13 cellular contexts compared by ENCODE assay signal in the genomic region with DNA sequence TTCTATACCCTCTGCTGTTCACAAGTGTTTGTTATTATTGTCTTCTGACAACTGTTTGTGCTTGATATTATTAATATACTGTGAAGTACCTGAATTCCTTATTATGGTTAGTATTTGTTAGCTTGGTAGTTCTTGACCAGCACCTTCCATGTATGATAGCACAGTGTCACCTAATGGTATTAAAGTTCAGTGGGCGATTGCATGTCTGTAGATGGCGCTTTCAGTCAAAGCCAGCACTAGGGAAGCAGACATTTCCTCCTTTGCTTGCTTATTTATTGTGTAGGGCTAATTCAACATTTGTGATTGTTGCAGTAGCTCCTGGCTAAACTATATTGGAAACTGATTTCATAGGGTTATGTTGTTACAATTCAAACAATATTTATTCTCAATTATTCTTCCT.
A peak's percentile ranks its signal among the peaks of the same experiment; 100 is the strongest.
DNase-seq lines count a peak whose midpoint lies in the region; ATAC-seq, FAIRE-seq and TF ChIP-seq lines count a peak whose summit lies in the region.
"Had no signal": no experiment of that assay in that cellular context is flagged by ENCODE, and none has a peak within 500 bp of the region (broad histone marks: within the 10 kb centered on the region; RNA-seq: fewer than 3 reads in every experiment).

No MANE protein-coding gene starts in this region.

- ATAC-seq in DND-41 (ENCODE audit: insufficient read depth, low read depth) (0 out of 3 replicates have a peak, but pooled peaks have one; percentile 49), GM12878 (peak; percentile 71), GM19035 (IDR thresholded peaks at IDR 0.05; ENCODE audit: unreplicated experiment) (no peak)

- TF ChIP-seq EP300 in GM12878 (IDR thresholded peaks at IDR 0.05; ENCODE audit: borderline replicate concordance in 1 of 2, control insufficient read depth in 1 of 2, low read depth in 2 of 2, low read length in 2 of 2) (no peak), stomach (IDR thresholded peaks at IDR 0.05) (no peak)

- RAD21 ChIA-PET in GM12878 (lab: Charles Lee; ENCODE audit: unreplicated experiment): no interaction called here

- no peaks in the 10 kb centered on the region for H3K9me3 ChIP-seq in DND-41 (ENCODE audit: insufficient read depth, low read length, severe bottlenecking)
- no peaks in the 10 kb centered on the region for H3K9me3 ChIP-seq in GM12878 (replicated peaks; ENCODE audit: control insufficient read depth, insufficient read depth, low read length)
- no peaks in the 10 kb centered on the region for H3K9me3 ChIP-seq in stomach

- POLR2A ChIA-PET in GM12878 (lab: Charles Lee): no interaction called here

- DNase-seq in A172 (ENCODE audit: low spot score) (peak; percentile 43), DND-41 (no peak), NCI-H1092 treated with DMSO at 0.1 percent for 48 hours (lab: John Stamatoyannopoulos, UW) (peak; percentile 77), GM12878 (ENCODE audit: low read depth, low spot score) (no peak), medulla oblongata (ENCODE audit: extremely low spot score) (no peak), occipital lobe (lab: John Stamatoyannopoulos, UW) (no peak), stomach (no peak)
- DNase-seq: activated T-cell treated with anti-CD3 and anti-CD28 coated beads, Interleukin-2, amount 50 U/mL, for 1 hour; nephron progenitor cell; stimulated activated CD4-positive, alpha-beta T cell treated with anti-CD3 and anti-CD28 coated beads, Interleukin-2, amount 100 ng/mL, for 48 hours; T-helper 1 cell had no signal

- no peak for TF ChIP-seq POLR2A in GM12878 (IDR thresholded peaks at IDR 0.05; ENCODE audit: low read depth, low read length)
- no peak for TF ChIP-seq POLR2A in stomach (IDR thresholded peaks at IDR 0.05)

- no peak for FAIRE-seq in GM12878 (lab: Jason Lieb, UNC)
- FAIRE-seq: colon had no signal

- BruUV-seq in GM12878 (replicated peaks; lab: Mats Ljungman, UMichigan): no TSS peak

- H3K36me3 ChIP-seq in DND-41 (ENCODE audit: insufficient read depth, low read length) (no peaks in the 10 kb centered on the region), GM12878 (ENCODE audit: control insufficient read depth in 2 of 2, insufficient read depth in 2 of 2, low read length in 1 of 2) (no peaks in the 10 kb centered on the region), stomach (no peaks in the 10 kb centered on the region)

- H3K9ac ChIP-seq in DND-41 (ENCODE audit: low read depth, low read length) (no peak overlapping the region), GM12878 (ENCODE audit: control insufficient read depth, insufficient read depth, low read length) (no peak overlapping the region)

- CTCF ChIA-PET in GM12878 (lab: Yijun Ruan, JAX): interaction anchor here (1.0 kb wide), 1 partner anchor 65 kb away, joined by 3 read pairs; no protein-coding TSS in a partner anchor

- no peak overlapping the region for H2AFZ ChIP-seq in DND-41 (ENCODE audit: low read depth, low read length)
- no peak overlapping the region for H2AFZ ChIP-seq in GM12878 (ENCODE audit: control insufficient read depth, low read depth, low read length)

- intact Hi-C loops in GM12878 (cut with micrococcal nuclease; ENCODE audit: unreplicated experiment) (no loop called here), stomach (cut with DNase I; ENCODE audit: low total_unique reads) (no loop called here)

- H3K4me1 ChIP-seq in DND-41 (ENCODE audit: insufficient read depth, low read length): no peaks in the 10 kb centered on the region
- no peaks in the 10 kb centered on the region for H3K4me1 ChIP-seq in GM12878 (ENCODE audit: control insufficient read depth, insufficient read depth, low read length)
- H3K4me1 ChIP-seq in stomach: no peaks in the 10 kb centered on the region

- TF ChIP-seq RAD21 in GM12878 (IDR thresholded peaks at IDR 0.05; ENCODE audit: insufficient read depth, low read depth, low read length): 0 out of 2 replicates have a peak, but pooled peaks have one; percentile 11

- H3K4me2 ChIP-seq in DND-41 (ENCODE audit: insufficient read depth, low read length): no peak overlapping the region
- no peak overlapping the region for H3K4me2 ChIP-seq in GM12878 (ENCODE audit: control insufficient read depth, insufficient read depth)

- H4K20me1 ChIP-seq in DND-41 (ENCODE audit: insufficient read depth, low read length) (no peaks in the 10 kb centered on the region), GM12878 (ENCODE audit: control insufficient read depth, insufficient read depth) (no peaks in the 10 kb centered on the region)

- peak; percentile 46 for TF ChIP-seq CTCF in DND-41 (IDR thresholded peaks at IDR 0.05; ENCODE audit: borderline replicate concordance, extremely low read depth, low read length, poor library complexity, severe bottlenecking)
- TF ChIP-seq CTCF in GM12878 (IDR thresholded peaks at IDR 0.05 in 2 of 3, conservative IDR thresholded peaks at IDR 0.05 in 1 of 3; ENCODE audit: control insufficient read depth in 2 of 3, extremely low read depth in 1 of 3, insufficient read depth in 1 of 3, low read depth in 3 of 3, low read length in 3 of 3): peak; percentile 8 to 34 (median 12); a peak in 2 of 6 replicates
- TF ChIP-seq CTCF in stomach (IDR thresholded peaks at IDR 0.05): no peak

- H3K4me3 ChIP-seq in DND-41 (ENCODE audit: low read depth in 1 of 2, low read length in 2 of 2) (no peak overlapping the region), GM12878 (no peak overlapping the region), stomach (no peak overlapping the region)

- H3K79me2 ChIP-seq in DND-41 (ENCODE audit: insufficient read depth, low read length) (no peaks in the 10 kb centered on the region), GM12878 (ENCODE audit: control insufficient read depth, insufficient read depth, low read length) (no peaks in the 10 kb centered on the region)

- WGBS in GM12878 (ENCODE audit: insufficient coverage, insufficient replicate concordance, low lambda C conversion rate, missing lambda C conversion rate): 3% methylated on average over 2 of the region's 2 CpGs
- WGBS in stomach, 5 donors: 22 to 56% (median 37%) methylated on average over 2 of the region's 2 CpGs

- in situ Hi-C loops in GM12878 (cut with MboI): no loop called here

- SMC1A ChIA-PET in GM12878 (lab: Charles Lee; ENCODE audit: uncharacterized antibody, unreplicated experiment): interaction anchor here (0.6 kb wide), 1 partner anchor 134 kb away, joined by 3 read pairs; no protein-coding TSS in a partner anchor

- H3K27me3 ChIP-seq in DND-41 (ENCODE audit: insufficient read depth, low read length, poor library complexity): no peaks in the 10 kb centered on the region
- H3K27me3 ChIP-seq in GM12878 (replicated peaks in 1 of 2; ENCODE audit: control insufficient read depth in 2 of 2, insufficient read depth in 2 of 2, low read length in 1 of 2): no peaks in the 10 kb centered on the region
- no peaks in the 10 kb centered on the region for H3K27me3 ChIP-seq in stomach

- no peak overlapping the region for H3K27ac ChIP-seq in DND-41 (ENCODE audit: low read length)
- no peak overlapping the region for H3K27ac ChIP-seq in GM12878 (ENCODE audit: control insufficient read depth, insufficient read depth)
- no peak overlapping the region for H3K27ac ChIP-seq in stomach

TF ChIP-seq in GM12878, 131 proteins besides CTCF, POLR2A, EP300 and RAD21 (continues in another document):
- TF ChIP-seq ZNF274 (IDR thresholded peaks at IDR 0.05; ENCODE audit: insufficient read depth, insufficient read length) (no peak), RUNX3 (IDR thresholded peaks at IDR 0.05; ENCODE audit: low read length) (no peak), RFX5 (IDR thresholded peaks at IDR 0.05; ENCODE audit: low read depth, low read length) (no peak), ZNF24 (IDR thresholded peaks at IDR 0.05) (no peak), SMC3 (IDR thresholded peaks at IDR 0.05; ENCODE audit: borderline replicate concordance, low read length) (no peak), SMAD5 (IDR thresholded peaks at IDR 0.05; ENCODE audit: low read depth) (no peak), JUND (IDR thresholded peaks at IDR 0.05; ENCODE audit: low read depth, low read length) (no peak), ZNF207 (IDR thresholded peaks at IDR 0.05; ENCODE audit: borderline replicate concordance) (no peak), NR2C1 (IDR thresholded peaks at IDR 0.05) (no peak), MYB (IDR thresholded peaks at IDR 0.05; ENCODE audit: borderline replicate concordance, low read depth, low read length) (no peak), SUZ12 (IDR thresholded peaks at IDR 0.05; ENCODE audit: unreplicated experiment) (no peak), TAF1 (IDR thresholded peaks at IDR 0.05; ENCODE audit: borderline replicate concordance, low read depth, low read length) (no peak), CBFB (IDR thresholded peaks at IDR 0.05; ENCODE audit: low read depth) (no peak)
- TF ChIP-seq, protein P1, sequence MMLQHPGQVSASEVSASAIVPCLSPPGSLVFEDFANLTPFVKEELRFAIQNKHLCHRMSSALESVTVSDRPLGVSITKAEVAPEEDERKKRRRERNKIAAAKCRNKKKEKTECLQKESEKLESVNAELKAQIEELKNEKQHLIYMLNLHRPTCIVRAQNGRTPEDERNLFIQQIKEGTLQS (IDR thresholded peaks at IDR 0.05; ENCODE audit: borderline replicate concordance, extremely low read depth, low read depth, low read length): no peak

Comparison
In these comparisons a context has a peak if more than half of its experiments do, and no peak if none do; other contexts are left out.
1. DNase-seq: peak in A172 (single experiment) and NCI-H1092 treated with DMSO at 0.1 percent for 48 hours (single experiment); none in DND-41 (single experiment), GM12878 (single experiment), medulla oblongata (single experiment), occipital lobe (single experiment) and stomach (single experiment).
2. CTCF ChIP-seq: peak in DND-41 (single experiment) and GM12878 (3 of 3); none in stomach (0 of 7).